Comparison of ENCODE assay signal across 8 cellular contexts in genomic region chr4:14196141-14196540, GRCh38.
A peak's percentile ranks its signal among the peaks of the same experiment; 100 is the strongest.
DNase-seq lines count a peak whose midpoint lies in the region; ATAC-seq, FAIRE-seq and TF ChIP-seq lines count a peak whose summit lies in the region.

No MANE protein-coding gene starts in this region.

- H3K27ac Mint-ChIP-seq in astrocyte (ENCODE audit: unreplicated experiment), result no peak overlapping the region
- no peak overlapping the region for H3K27ac Mint-ChIP-seq in naive thymus-derived CD4-positive, alpha-beta T cell

- CTCF ChIA-PET in A549 (lab: Yijun Ruan, JAX), result no interaction called here
- CTCF ChIA-PET in HEK293 (lab: Yijun Ruan, JAX), result no interaction called here
- CTCF ChIA-PET in naive thymus-derived CD4-positive, alpha-beta T cell (lab: Charles Lee), result no interaction called here

- no peaks in the 10 kb centered on the region for H3K9me2 ChIP-seq in hepatocyte (replicated peaks; ENCODE audit: insufficient read depth)

- peaks cover 6% of the 10 kb centered on the region for H3K27me3 Mint-ChIP-seq in astrocyte (ENCODE audit: low read depth, unreplicated experiment)
- peaks cover 0 to 10% (median 7%) of the 10 kb centered on the region in 5 donors for H3K27me3 Mint-ChIP-seq in naive thymus-derived CD4-positive, alpha-beta T cell

- H3K4me3 ChIP-seq in A549 (no peak overlapping the region), HEK293 (ENCODE audit: low read depth, low read length) (no peak overlapping the region), astrocyte (ENCODE audit: insufficient read depth, low read depth, low read length) (no peak overlapping the region), hepatocyte (no peak overlapping the region)
- H3K4me3 ChIP-seq in naive thymus-derived CD4-positive, alpha-beta T cell (ENCODE audit: low read length), result no peak overlapping the region

- no peak overlapping the region for H3K9ac ChIP-seq in astrocyte (ENCODE audit: low read length)

- ATAC-seq in A549 (no peak), GM21526 (IDR thresholded peaks at IDR 0.05; ENCODE audit: low FRiP score, unreplicated experiment) (no peak), HG02870 (IDR thresholded peaks at IDR 0.05; ENCODE audit: unreplicated experiment) (no peak)
- ATAC-seq in naive thymus-derived CD4-positive, alpha-beta T cell, result no peak

- no peaks in the 10 kb centered on the region for H3K36me3 Mint-ChIP-seq in astrocyte (ENCODE audit: low read depth, unreplicated experiment)
- no peaks in the 10 kb centered on the region for H3K36me3 Mint-ChIP-seq in naive thymus-derived CD4-positive, alpha-beta T cell

- POLR2A ChIA-PET in A549 (lab: Yijun Ruan, JAX), result no interaction called here
- POLR2A ChIA-PET in HEK293 (lab: Yijun Ruan, JAX), result no interaction called here
- POLR2A ChIA-PET in naive thymus-derived CD4-positive, alpha-beta T cell (lab: Charles Lee), result no interaction called here

- intact Hi-C loops in naive thymus-derived CD4-positive, alpha-beta T cell (cut with micrococcal nuclease), result no loop called here

- H3K9me3 ChIP-seq in A549 (no peaks in the 10 kb centered on the region), HEK293 (ENCODE audit: control insufficient read depth, insufficient read depth, low read depth, low read length) (no peaks in the 10 kb centered on the region), astrocyte (ENCODE audit: insufficient read depth, low read depth, low read length) (no peaks in the 10 kb centered on the region), hepatocyte (ENCODE audit: low read depth) (no peaks in the 10 kb centered on the region)
- H3K9me3 ChIP-seq in naive thymus-derived CD4-positive, alpha-beta T cell (ENCODE audit: control insufficient read depth in 2 of 3, low read length in 3 of 3), result no peaks in the 10 kb centered on the region

- no peaks in the 10 kb centered on the region for H3K79me2 ChIP-seq in astrocyte (ENCODE audit: insufficient read depth, low read length)
- H3K79me2 ChIP-seq in hepatocyte, result no peaks in the 10 kb centered on the region

- WGBS in A549 (ENCODE audit: missing lambda C conversion rate), result 24% methylated on average over 7 of the region's 7 CpGs
- 13% methylated on average over 7 of the region's 7 CpGs for WGBS in hepatocyte (ENCODE audit: low lambda C conversion rate, missing lambda C conversion rate)

- TF ChIP-seq POLR2A in A549 (IDR thresholded peaks at IDR 0.05; ENCODE audit: low read length), result no peak

- H2AFZ ChIP-seq in astrocyte (ENCODE audit: low read depth, low read length), result no peak overlapping the region
- H2AFZ ChIP-seq in hepatocyte, result no peak overlapping the region

- H4K20me1 ChIP-seq in astrocyte (ENCODE audit: insufficient read depth, low read length) (no peaks in the 10 kb centered on the region), hepatocyte (ENCODE audit: insufficient read depth, poor library complexity, severe bottlenecking) (no peaks in the 10 kb centered on the region)

- H3K4me2 ChIP-seq in A549, result no peak overlapping the region
- H3K4me2 ChIP-seq in astrocyte (ENCODE audit: low read length), result no peak overlapping the region
- no peak overlapping the region for H3K4me2 ChIP-seq in hepatocyte

- TF ChIP-seq EP300 in A549 (IDR thresholded peaks at IDR 0.05), result no peak

- H3K4me1 Mint-ChIP-seq in astrocyte (ENCODE audit: low read depth, unreplicated experiment), result no peaks in the 10 kb centered on the region
- H3K4me1 Mint-ChIP-seq in naive thymus-derived CD4-positive, alpha-beta T cell, result peaks cover 0 to 5% (median 0%) of the 10 kb centered on the region in 7 donors

- TF ChIP-seq CTCF in A549 (IDR thresholded peaks at IDR 0.05) (no peak), HEK293 (tag by site-specific recombination; IDR thresholded peaks at IDR 0.05) (no peak), astrocyte (IDR thresholded peaks at IDR 0.05; ENCODE audit: insufficient read depth, low read depth, low read length) (no peak), hepatocyte (IDR thresholded peaks at IDR 0.05; ENCODE audit: poor library complexity) (no peak)

- no peak overlapping the region for H3K27ac ChIP-seq in A549
- no peak overlapping the region for H3K27ac ChIP-seq in HEK293 (ENCODE audit: extremely low read depth, low read depth, low read length)
- H3K27ac ChIP-seq in astrocyte (ENCODE audit: low read depth, low read length), result no peak overlapping the region
- H3K27ac ChIP-seq in hepatocyte, result no peak overlapping the region
- no peak overlapping the region for H3K27ac ChIP-seq in naive thymus-derived CD4-positive, alpha-beta T cell (ENCODE audit: low read depth, low read length)

- FAIRE-seq in A549 (lab: Jason Lieb, UNC) (no peak), astrocyte (lab: Jason Lieb, UNC) (peak; percentile 84)

- TF ChIP-seq RAD21 in A549 (conservative IDR thresholded peaks at IDR 0.05 in 1 of 2, IDR thresholded peaks at IDR 0.05 in 1 of 2), result no peak

- no peaks in the 10 kb centered on the region for H3K9me3 Mint-ChIP-seq in astrocyte (ENCODE audit: unreplicated experiment)
- peaks cover 0 to 7% (median 0%) of the 10 kb centered on the region in 11 donors for H3K9me3 Mint-ChIP-seq in naive thymus-derived CD4-positive, alpha-beta T cell

- peaks cover 6% of the 10 kb centered on the region; the same call in 2 of the 3 replicates for H3K4me1 ChIP-seq in A549
- no peaks in the 10 kb centered on the region for H3K4me1 ChIP-seq in HEK293 (ENCODE audit: control insufficient read depth, insufficient read depth, low read length)
- H3K4me1 ChIP-seq in astrocyte (ENCODE audit: insufficient read depth, low read length), result no peaks in the 10 kb centered on the region
- H3K4me1 ChIP-seq in hepatocyte (ENCODE audit: insufficient read depth), result no peaks in the 10 kb centered on the region
- H3K4me1 ChIP-seq in naive thymus-derived CD4-positive, alpha-beta T cell (ENCODE audit: control insufficient read depth in 2 of 2, insufficient read depth in 2 of 2, low read length in 2 of 2), result no peaks in the 10 kb centered on the region

- no peak overlapping the region for H3K4me3 Mint-ChIP-seq in astrocyte (ENCODE audit: unreplicated experiment)
- H3K4me3 Mint-ChIP-seq in naive thymus-derived CD4-positive, alpha-beta T cell, result no peak overlapping the region

- H3K27me3 ChIP-seq in astrocyte (ENCODE audit: insufficient read depth, low read length) (no peaks in the 10 kb centered on the region), hepatocyte (no peaks in the 10 kb centered on the region)
- H3K27me3 ChIP-seq in naive thymus-derived CD4-positive, alpha-beta T cell (ENCODE audit: control insufficient read depth in 2 of 2, insufficient read depth in 2 of 2, low read length in 2 of 2), result no peaks in the 10 kb centered on the region

- DNase-seq in A549 (ENCODE audit: low read depth in 1 of 2, low spot score in 1 of 2) (peak in 1 of 2 experiments; percentile 48), astrocyte (ENCODE audit: low read depth) (peak; percentile 55), hepatocyte (ENCODE audit: low spot score) (peak; percentile 82), activated gamma-delta T cell (lab: John Stamatoyannopoulos, UW) (no peak)
- no peak for DNase-seq in naive thymus-derived CD4-positive, alpha-beta T cell

- no peaks in the 10 kb centered on the region for H3K36me3 ChIP-seq in HEK293 (ENCODE audit: control insufficient read depth in 2 of 2, insufficient read depth in 1 of 2, low read length in 2 of 2)
- no peaks in the 10 kb centered on the region for H3K36me3 ChIP-seq in astrocyte (ENCODE audit: insufficient read depth, low read length)
- no peaks in the 10 kb centered on the region for H3K36me3 ChIP-seq in hepatocyte (replicated peaks; ENCODE audit: insufficient read depth, low read depth)
- H3K36me3 ChIP-seq in naive thymus-derived CD4-positive, alpha-beta T cell (ENCODE audit: control insufficient read depth in 2 of 3, insufficient read depth in 3 of 3, low read length in 3 of 3), result no peaks in the 10 kb centered on the region

TF ChIP-seq in A549, 52 proteins besides CTCF, POLR2A, EP300 and RAD21 (continues in another document):
- TF ChIP-seq NR3C1 (IDR thresholded peaks at IDR 0.05), result no peak
- no peak for TF ChIP-seq NFE2L2 (conservative IDR thresholded peaks at IDR 0.05; ENCODE audit: low read length)
- TF ChIP-seq, protein P1, sequence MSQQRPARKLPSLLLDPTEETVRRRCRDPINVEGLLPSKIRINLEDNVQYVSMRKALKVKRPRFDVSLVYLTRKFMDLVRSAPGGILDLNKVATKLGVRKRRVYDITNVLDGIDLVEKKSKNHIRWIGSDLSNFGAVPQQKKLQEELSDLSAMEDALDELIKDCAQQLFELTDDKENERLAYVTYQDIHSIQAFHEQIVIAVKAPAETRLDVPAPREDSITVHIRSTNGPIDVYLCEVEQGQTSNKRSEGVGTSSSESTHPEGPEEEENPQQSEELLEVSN (IDR thresholded peaks at IDR 0.05; ENCODE audit: borderline replicate concordance, low read depth), result no peak

TF ChIP-seq in HEK293, 187 proteins besides CTCF, POLR2A, EP300 and RAD21:
- TF ChIP-seq HOXD13 (CRISPR knock-in tag; IDR thresholded peaks at IDR 0.05; ENCODE audit: borderline replicate concordance), result no peak
- TF ChIP-seq, protein P2, sequence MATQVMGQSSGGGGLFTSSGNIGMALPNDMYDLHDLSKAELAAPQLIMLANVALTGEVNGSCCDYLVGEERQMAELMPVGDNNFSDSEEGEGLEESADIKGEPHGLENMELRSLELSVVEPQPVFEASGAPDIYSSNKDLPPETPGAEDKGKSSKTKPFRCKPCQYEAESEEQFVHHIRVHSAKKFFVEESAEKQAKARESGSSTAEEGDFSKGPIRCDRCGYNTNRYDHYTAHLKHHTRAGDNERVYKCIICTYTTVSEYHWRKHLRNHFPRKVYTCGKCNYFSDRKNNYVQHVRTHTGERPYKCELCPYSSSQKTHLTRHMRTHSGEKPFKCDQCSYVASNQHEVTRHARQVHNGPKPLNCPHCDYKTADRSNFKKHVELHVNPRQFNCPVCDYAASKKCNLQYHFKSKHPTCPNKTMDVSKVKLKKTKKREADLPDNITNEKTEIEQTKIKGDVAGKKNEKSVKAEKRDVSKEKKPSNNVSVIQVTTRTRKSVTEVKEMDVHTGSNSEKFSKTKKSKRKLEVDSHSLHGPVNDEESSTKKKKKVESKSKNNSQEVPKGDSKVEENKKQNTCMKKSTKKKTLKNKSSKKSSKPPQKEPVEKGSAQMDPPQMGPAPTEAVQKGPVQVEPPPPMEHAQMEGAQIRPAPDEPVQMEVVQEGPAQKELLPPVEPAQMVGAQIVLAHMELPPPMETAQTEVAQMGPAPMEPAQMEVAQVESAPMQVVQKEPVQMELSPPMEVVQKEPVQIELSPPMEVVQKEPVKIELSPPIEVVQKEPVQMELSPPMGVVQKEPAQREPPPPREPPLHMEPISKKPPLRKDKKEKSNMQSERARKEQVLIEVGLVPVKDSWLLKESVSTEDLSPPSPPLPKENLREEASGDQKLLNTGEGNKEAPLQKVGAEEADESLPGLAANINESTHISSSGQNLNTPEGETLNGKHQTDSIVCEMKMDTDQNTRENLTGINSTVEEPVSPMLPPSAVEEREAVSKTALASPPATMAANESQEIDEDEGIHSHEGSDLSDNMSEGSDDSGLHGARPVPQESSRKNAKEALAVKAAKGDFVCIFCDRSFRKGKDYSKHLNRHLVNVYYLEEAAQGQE (tag by site-specific recombination; IDR thresholded peaks at IDR 0.05), result peak; percentile 89

Comparison
In these comparisons a context has a peak if more than half of its experiments do, and no peak if none do; other contexts are left out.
1. DNase-seq: peak in astrocyte (single experiment) and hepatocyte (single experiment); none in naive thymus-derived CD4-positive, alpha-beta T cell (0 of 9) and activated gamma-delta T cell (single experiment).